ENCODE assay signal across 1 cellular context in the genomic region with DNA sequence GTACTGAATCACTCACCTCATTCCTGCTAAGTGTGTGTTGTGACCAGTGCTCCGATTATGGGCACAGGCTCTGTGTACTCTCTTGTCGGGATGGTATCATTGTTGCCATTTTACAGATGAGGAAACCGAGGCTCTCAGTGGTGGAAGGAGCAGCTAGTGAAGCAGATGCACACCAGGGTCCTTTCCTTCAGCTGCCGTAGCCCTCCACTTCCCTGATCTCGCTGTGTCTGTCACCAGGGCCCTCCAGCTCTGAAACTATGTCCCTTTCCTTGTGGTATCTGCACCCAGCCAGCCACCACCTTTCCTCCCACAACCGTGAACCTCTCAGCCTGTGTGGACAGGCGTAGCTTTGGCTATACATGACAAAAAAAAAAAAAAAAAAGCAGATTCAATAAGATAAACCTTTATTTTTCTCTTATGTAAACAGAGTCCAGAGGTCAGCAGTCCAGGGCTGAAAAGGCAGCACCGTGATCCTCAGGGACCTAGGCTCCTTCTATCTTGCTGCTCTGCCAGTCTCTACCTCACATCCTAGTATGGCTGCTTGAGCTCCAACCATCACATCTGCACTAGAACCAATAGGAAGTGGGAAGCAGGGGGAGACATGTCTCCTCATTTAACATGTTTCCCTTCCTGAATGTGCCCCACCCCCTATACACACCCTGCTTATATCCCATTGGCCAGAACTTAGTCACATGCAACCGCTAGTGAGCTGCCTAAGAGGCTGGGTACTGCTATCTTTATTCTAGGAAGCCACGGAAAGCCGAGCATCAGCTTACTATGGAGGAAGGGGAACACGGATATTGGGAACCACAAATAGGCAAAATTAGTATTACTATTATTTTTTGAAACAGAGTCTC.
TF ChIP-seq lines count a peak whose summit lies in the region.

No MANE protein-coding gene starts in this region.

TF ChIP-seq in IMR-90, 13 proteins besides CTCF, POLR2A, EP300 and RAD21:
- no peak for TF ChIP-seq RFX5 (IDR thresholded peaks at IDR 0.05; ENCODE audit: low read depth, low read length)
- TF ChIP-seq MAFK (IDR thresholded peaks at IDR 0.05; ENCODE audit: low read depth, low read length): no peak
- no peak for TF ChIP-seq BHLHE40 (IDR thresholded peaks at IDR 0.05; ENCODE audit: low read depth, low read length)
- TF ChIP-seq CEBPB (IDR thresholded peaks at IDR 0.05; ENCODE audit: low read depth, low read length): no peak
- no peak for TF ChIP-seq ELK1 (IDR thresholded peaks at IDR 0.05; ENCODE audit: borderline replicate concordance, low read depth, low read length)
- no peak for TF ChIP-seq CHD1 (IDR thresholded peaks at IDR 0.05; ENCODE audit: low read depth, low read length)
- TF ChIP-seq USF2 (IDR thresholded peaks at IDR 0.05; ENCODE audit: low read depth, low read length): no peak
- TF ChIP-seq MXI1 (IDR thresholded peaks at IDR 0.05; ENCODE audit: borderline replicate concordance, low read depth, low read length): no peak
- TF ChIP-seq SMC3 (IDR thresholded peaks at IDR 0.05; ENCODE audit: low read depth, low read length): no peak
- TF ChIP-seq FOS (IDR thresholded peaks at IDR 0.05; ENCODE audit: low read depth, low read length): no peak
- no peak for TF ChIP-seq RCOR1 (IDR thresholded peaks at IDR 0.05; ENCODE audit: insufficient replicate concordance, low read length)
- TF ChIP-seq NFE2L2 (IDR thresholded peaks at IDR 0.05; ENCODE audit: low read depth, low read length): no peak
- no peak for TF ChIP-seq MAZ (IDR thresholded peaks at IDR 0.05; ENCODE audit: borderline replicate concordance, low read depth, low read length)
